In the genomic region with DNA sequence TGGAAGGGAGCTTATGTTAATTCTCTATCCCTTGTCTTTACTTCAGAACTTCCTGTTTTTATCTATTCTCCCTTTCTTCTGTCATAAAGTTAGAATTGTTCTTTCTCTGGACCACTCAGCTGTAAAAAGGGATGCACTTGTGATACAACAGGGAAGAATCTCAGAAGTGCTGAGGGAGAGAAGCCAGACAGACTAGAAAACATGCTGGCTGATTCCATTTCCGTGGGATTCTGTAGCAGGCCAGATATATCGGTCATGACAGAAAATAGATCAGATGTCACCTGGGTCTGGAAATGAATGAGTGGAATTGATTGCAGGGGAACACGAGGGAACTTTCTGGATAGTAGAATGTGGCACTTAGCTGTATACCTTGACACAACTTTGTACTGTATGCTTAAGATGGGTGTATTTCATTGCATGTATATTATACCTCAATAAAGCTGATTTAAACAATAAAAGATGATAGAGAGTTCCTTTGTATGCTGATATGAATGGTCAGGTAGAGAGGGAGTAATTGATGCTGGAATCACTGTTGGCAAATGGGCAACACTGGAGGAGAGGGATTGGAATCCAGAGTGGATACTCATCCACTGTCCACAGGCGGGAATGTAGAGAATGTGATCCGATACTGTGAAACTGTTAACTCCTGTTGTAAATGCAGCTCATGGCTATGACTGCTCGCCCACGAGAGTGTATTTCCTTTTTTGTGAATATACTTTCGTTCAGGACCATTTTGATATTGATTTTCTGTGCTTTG, we compare ENCODE assay signal across 14 cellular contexts. TPM values are rescaled to one million over a fixed set of nuclear protein-coding genes. Genes with fewer than 3 reads are reported as not detected.
DNase-seq lines count a peak whose midpoint lies in the region; ATAC-seq, FAIRE-seq and TF ChIP-seq lines count a peak whose summit lies in the region.
"Had no signal": no experiment of that assay in that cellular context is flagged by ENCODE, and none has a peak within 500 bp of the region (broad histone marks: within the 10 kb centered on the region; RNA-seq: fewer than 3 reads in every experiment).

No MANE protein-coding gene starts in this region.

- H3K9me3 Mint-ChIP-seq in astrocyte (ENCODE audit: unreplicated experiment) = no peaks in the 10 kb centered on the region
- H3K9me3 Mint-ChIP-seq: activated T-helper 17 cell treated with anti-CD3 and anti-CD28 coated beads, Interleukin-2, amount 50 U/mL, for 72 hours; nephron had no signal

- ATAC-seq in left colon (peak; percentile 99), HG02610 (IDR thresholded peaks at IDR 0.05; ENCODE audit: unreplicated experiment) (no peak), HG03378 (IDR thresholded peaks at IDR 0.05; ENCODE audit: unreplicated experiment) (no peak)
- ATAC-seq: activated T-helper 17 cell treated with anti-CD3 and anti-CD28 coated beads, Interleukin-2, amount 50 U/mL, for 72 hours had no signal

- peak overlapping the region; percentile 97 for H3K27ac Mint-ChIP-seq in astrocyte (ENCODE audit: unreplicated experiment)
- H3K27ac Mint-ChIP-seq: activated T-helper 17 cell treated with anti-CD3 and anti-CD28 coated beads, Interleukin-2, amount 50 U/mL, for 72 hours had no signal

- peak overlapping the region; percentile 73 for H3K27ac ChIP-seq in astrocyte (ENCODE audit: low read depth, low read length)
- H3K27ac ChIP-seq in RWPE1 = no peak overlapping the region

- POLR2A ChIA-PET in RWPE1 (lab: Yijun Ruan, JAX; ENCODE audit: low non-redundant PET) = no interaction called here

- H4K20me1 ChIP-seq in astrocyte (ENCODE audit: insufficient read depth, low read length) = peaks cover 34% of the 10 kb centered on the region

- no peaks in the 10 kb centered on the region for H3K9me3 ChIP-seq in astrocyte (ENCODE audit: insufficient read depth, low read depth, low read length)
- H3K9me3 ChIP-seq: BE2C had no signal

- in situ Hi-C loops in ACHN (cut with HindIII; ENCODE audit: low pct_ligation_motif_present, low pct_unique_long_range_greater_than_20kb, low sequenced_read_pairs) = no loop called here

- intact Hi-C loops in left colon (cut with DNase I, micrococcal nuclease) = no loop called here

- peak; percentile 60 for FAIRE-seq in H54 (lab: Jason Lieb, UNC)
- peak; percentile 13 for FAIRE-seq in astrocyte (lab: Jason Lieb, UNC)
- FAIRE-seq: colon had no signal

- no peak overlapping the region for H2AFZ ChIP-seq in astrocyte (ENCODE audit: low read depth, low read length)

- H3K4me2 ChIP-seq in astrocyte (ENCODE audit: low read length) = peak overlapping the region; percentile 80

- CTCF ChIA-PET in RWPE1 (lab: Yijun Ruan, JAX) = interaction anchor here (1.1 kb wide), 1 partner anchor 13 kb away, joined by 4 read pairs; no protein-coding TSS in a partner anchor

- peaks cover 72% of the 10 kb centered on the region for H3K79me2 ChIP-seq in astrocyte (ENCODE audit: insufficient read depth, low read length)

- peaks cover 7% of the 10 kb centered on the region for H3K36me3 ChIP-seq in astrocyte (ENCODE audit: insufficient read depth, low read length)

- H3K9ac ChIP-seq in astrocyte (ENCODE audit: low read length) = peak overlapping the region; percentile 70

- H3K4me3 Mint-ChIP-seq in astrocyte (ENCODE audit: unreplicated experiment) = peak overlapping the region; percentile 46
- H3K4me3 Mint-ChIP-seq: activated T-helper 17 cell treated with anti-CD3 and anti-CD28 coated beads, Interleukin-2, amount 50 U/mL, for 72 hours; nephron had no signal

- H3K4me3 ChIP-seq in astrocyte (ENCODE audit: insufficient read depth, low read depth, low read length) = no peak overlapping the region

- no peak for TF ChIP-seq CTCF in astrocyte (IDR thresholded peaks at IDR 0.05; ENCODE audit: insufficient read depth, low read depth, low read length)
- no peak for TF ChIP-seq CTCF in RWPE1 (conservative IDR thresholded peaks at IDR 0.05; ENCODE audit: low read depth)

- DNase-seq in ACHN = peak; percentile 71
- DNase-seq in H54 (ENCODE audit: insufficient read length, low spot score) = peak; percentile 19
- peak; percentile 82 for DNase-seq in astrocyte (ENCODE audit: low read depth)
- DNase-seq in left colon = no peak
- no peak for DNase-seq in RWPE1 (ENCODE audit: low spot score)
- no peak for DNase-seq in globus pallidus (ENCODE audit: low spot score)
- DNase-seq: BE2C, NCI-H1417 treated with DMSO at 0.1 percent for 48 hours, NCI-H69 had no signal

- peaks cover 14% of the 10 kb centered on the region for H3K4me1 ChIP-seq in astrocyte (ENCODE audit: insufficient read depth, low read length)
- H3K4me1 ChIP-seq: BE2C had no signal

- H3K27me3 Mint-ChIP-seq in astrocyte (ENCODE audit: low read depth, unreplicated experiment) = no peaks in the 10 kb centered on the region
- H3K27me3 Mint-ChIP-seq: activated T-helper 17 cell treated with anti-CD3 and anti-CD28 coated beads, Interleukin-2, amount 50 U/mL, for 72 hours had no signal

- H3K4me1 Mint-ChIP-seq in astrocyte (ENCODE audit: low read depth, unreplicated experiment) = peaks cover 18% of the 10 kb centered on the region

- no peaks in the 10 kb centered on the region for H3K27me3 ChIP-seq in astrocyte (ENCODE audit: insufficient read depth, low read length)
- H3K27me3 ChIP-seq: BE2C had no signal

- H3K36me3 Mint-ChIP-seq in astrocyte (ENCODE audit: low read depth, unreplicated experiment) = peaks cover 4% of the 10 kb centered on the region

- no peak for TF ChIP-seq POLR2A in H54 (IDR thresholded peaks at IDR 0.05; ENCODE audit: low read depth, low read length)

RNA-seq across cellular contexts. Expression of gene ATXN10, which starts 59.6 kb away (rescaled TPM):
- total RNA-seq in astrocyte (189 and 195 TPM in 2 replicates), left colon (10 to 100 TPM; 65.6 to 69.9 TPM)

Comparison
In these comparisons a context has a peak if more than half of its experiments do, and no peak if none do; other contexts are left out.
1. DNase-seq: peak in ACHN (single experiment), H54 (single experiment) and astrocyte (single experiment); none in left colon (0 of 2), RWPE1 (single experiment) and globus pallidus (single experiment).